ENCODE assay signal across 2 cellular contexts in genomic region chr12:56943878-56944277, GRCh38.
A peak's percentile ranks its signal among the peaks of the same experiment; 100 is the strongest.
TF ChIP-seq lines count a peak whose summit lies in the region.

No MANE protein-coding gene starts in this region.

TF ChIP-seq in HepG2, 621 proteins besides CTCF, POLR2A, EP300 and RAD21:
- TF ChIP-seq MAFK (conservative IDR thresholded peaks at IDR 0.05 in 1 of 2, IDR thresholded peaks at IDR 0.05 in 1 of 2; ENCODE audit: low read length in 2 of 2) (peak; percentile 22 to 39; a peak in 2 of 4 replicates), ZKSCAN5 (CRISPR knock-in tag; IDR thresholded peaks at IDR 0.05) (no peak)

TF ChIP-seq in SK-N-SH treated with all-trans-retinoic acid at 6 μM for 48 hours, 23 proteins besides CTCF, POLR2A, EP300 and RAD21:
- TF ChIP-seq TOX (CRISPR knock-in tag; IDR thresholded peaks at IDR 0.05; ENCODE audit: borderline replicate concordance) (no peak), ARNTL (CRISPR knock-in tag; IDR thresholded peaks at IDR 0.05; ENCODE audit: borderline replicate concordance, low read depth) (no peak), ZC3H10 (CRISPR knock-in tag; IDR thresholded peaks at IDR 0.05) (no peak), SNAI2 (CRISPR knock-in tag; IDR thresholded peaks at IDR 0.05) (no peak), GLIS3 (CRISPR knock-in tag; IDR thresholded peaks at IDR 0.05) (no peak), RARB (CRISPR knock-in tag; IDR thresholded peaks at IDR 0.05) (no peak), CSRNP3 (CRISPR knock-in tag; IDR thresholded peaks at IDR 0.05) (no peak), BACH2 (CRISPR knock-in tag; IDR thresholded peaks at IDR 0.05; ENCODE audit: borderline replicate concordance) (no peak), CREB5 (CRISPR knock-in tag; IDR thresholded peaks at IDR 0.05; ENCODE audit: low read depth) (no peak), ZNF565 (CRISPR knock-in tag; conservative IDR thresholded peaks at IDR 0.05; ENCODE audit: low read depth) (no peak), ZNF8 (CRISPR knock-in tag; IDR thresholded peaks at IDR 0.05) (no peak), PPARA (CRISPR knock-in tag; IDR thresholded peaks at IDR 0.05; ENCODE audit: borderline replicate concordance) (no peak), ZFP3 (CRISPR knock-in tag; IDR thresholded peaks at IDR 0.05) (no peak), ESRRG (CRISPR knock-in tag; IDR thresholded peaks at IDR 0.05) (no peak), ISL1 (CRISPR knock-in tag; IDR thresholded peaks at IDR 0.05) (no peak), ZFP30 (CRISPR knock-in tag; IDR thresholded peaks at IDR 0.05) (no peak), TCF4 (CRISPR knock-in tag; IDR thresholded peaks at IDR 0.05; ENCODE audit: borderline replicate concordance) (no peak), OSR1 (CRISPR knock-in tag; IDR thresholded peaks at IDR 0.05) (no peak), CSDC2 (CRISPR knock-in tag; IDR thresholded peaks at IDR 0.05) (no peak)
- TF ChIP-seq, protein P1, sequence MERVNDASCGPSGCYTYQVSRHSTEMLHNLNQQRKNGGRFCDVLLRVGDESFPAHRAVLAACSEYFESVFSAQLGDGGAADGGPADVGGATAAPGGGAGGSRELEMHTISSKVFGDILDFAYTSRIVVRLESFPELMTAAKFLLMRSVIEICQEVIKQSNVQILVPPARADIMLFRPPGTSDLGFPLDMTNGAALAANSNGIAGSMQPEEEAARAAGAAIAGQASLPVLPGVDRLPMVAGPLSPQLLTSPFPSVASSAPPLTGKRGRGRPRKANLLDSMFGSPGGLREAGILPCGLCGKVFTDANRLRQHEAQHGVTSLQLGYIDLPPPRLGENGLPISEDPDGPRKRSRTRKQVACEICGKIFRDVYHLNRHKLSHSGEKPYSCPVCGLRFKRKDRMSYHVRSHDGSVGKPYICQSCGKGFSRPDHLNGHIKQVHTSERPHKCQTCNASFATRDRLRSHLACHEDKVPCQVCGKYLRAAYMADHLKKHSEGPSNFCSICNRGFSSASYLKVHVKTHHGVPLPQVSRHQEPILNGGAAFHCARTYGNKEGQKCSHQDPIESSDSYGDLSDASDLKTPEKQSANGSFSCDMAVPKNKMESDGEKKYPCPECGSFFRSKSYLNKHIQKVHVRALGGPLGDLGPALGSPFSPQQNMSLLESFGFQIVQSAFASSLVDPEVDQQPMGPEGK (CRISPR knock-in tag; IDR thresholded peaks at IDR 0.05; ENCODE audit: borderline replicate concordance): no peak
TF ChIP-seq in SK-N-SH treated with all-trans-retinoic acid at 6 μM for 48 hours: peak in this region for 0.
